9 cellular contexts compared by ENCODE assay signal in genomic region chr2:108169982-108170625, GRCh38.
DNase-seq lines count a peak whose midpoint lies in the region; ATAC-seq, FAIRE-seq and TF ChIP-seq lines count a peak whose summit lies in the region.
"Had no signal": no experiment of that assay in that cellular context is flagged by ENCODE, and none has a peak within 500 bp of the region (broad histone marks: within the 10 kb centered on the region; RNA-seq: fewer than 3 reads in every experiment).

No MANE protein-coding gene starts in this region.

- H3K9me3 Mint-ChIP-seq in astrocyte (ENCODE audit: unreplicated experiment), result peaks cover 3% of the 10 kb centered on the region
- H3K9me3 Mint-ChIP-seq in stimulated activated effector memory CD8-positive, alpha-beta T cell treated with anti-CD3 and anti-CD28 coated beads, Interleukin-12 subunit alpha, Interleukin-12 subunit beta, amount 100 ng/mL, for 72 hours, result no peaks in the 10 kb centered on the region

- no peaks in the 10 kb centered on the region for H3K79me1 ChIP-seq in mesendoderm (ENCODE audit: low read length)

- H3K56ac ChIP-seq in mesendoderm (ENCODE audit: low read length), result no peak overlapping the region

- H3K4ac ChIP-seq in mesendoderm (ENCODE audit: low read depth, low read length), result no peak overlapping the region

- FAIRE-seq in astrocyte (lab: Jason Lieb, UNC), result no peak

- H3K4me3 Mint-ChIP-seq in astrocyte (ENCODE audit: unreplicated experiment), result no peak overlapping the region
- no peak overlapping the region for H3K4me3 Mint-ChIP-seq in stimulated activated effector memory CD8-positive, alpha-beta T cell treated with anti-CD3 and anti-CD28 coated beads, Interleukin-12 subunit alpha, Interleukin-12 subunit beta, amount 100 ng/mL, for 72 hours

- H3K27ac ChIP-seq in Karpas-422 (ENCODE audit: low read length) (no peak overlapping the region), astrocyte (ENCODE audit: low read depth, low read length) (no peak overlapping the region), mesendoderm (ENCODE audit: low read depth, low read length) (no peak overlapping the region), lower lobe of right lung (no peak overlapping the region)
- H3K27ac ChIP-seq: skin epidermis had no signal

- peak; percentile 75 for DNase-seq in DMS53 (lab: John Stamatoyannopoulos, UW)
- peak; percentile 58 for DNase-seq in Karpas-422
- peak; percentile 6 for DNase-seq in astrocyte (ENCODE audit: low read depth)
- DNase-seq in mesendoderm, result peak; percentile 56
- DNase-seq in lower lobe of right lung, result no peak
- DNase-seq in stimulated activated effector memory CD8-positive, alpha-beta T cell treated with anti-CD3 and anti-CD28 coated beads, Interleukin-12 subunit alpha, Interleukin-12 subunit beta, amount 100 ng/mL, for 72 hours (ENCODE audit: low spot score in 2 of 2), result no peak

- WGBS in mesendoderm (ENCODE audit: extremely low coverage, insufficient coverage, low lambda C conversion rate), result no CpG with 5 or more reads among the region's 3 CpGs

- H3K79me2 ChIP-seq in Karpas-422 (ENCODE audit: low read length) (no peaks in the 10 kb centered on the region), astrocyte (ENCODE audit: insufficient read depth, low read length) (no peaks in the 10 kb centered on the region), mesendoderm (ENCODE audit: control insufficient read depth, insufficient read depth, low read length) (no peaks in the 10 kb centered on the region)

- H3K9me3 ChIP-seq in Karpas-422 (ENCODE audit: low read length) (no peaks in the 10 kb centered on the region), astrocyte (ENCODE audit: insufficient read depth, low read depth, low read length) (no peaks in the 10 kb centered on the region), lower lobe of right lung (no peaks in the 10 kb centered on the region)

- no peaks in the 10 kb centered on the region for H3K36me3 Mint-ChIP-seq in astrocyte (ENCODE audit: low read depth, unreplicated experiment)
- H3K36me3 Mint-ChIP-seq in stimulated activated effector memory CD8-positive, alpha-beta T cell treated with anti-CD3 and anti-CD28 coated beads, Interleukin-12 subunit alpha, Interleukin-12 subunit beta, amount 100 ng/mL, for 72 hours, result no peaks in the 10 kb centered on the region

- no peaks in the 10 kb centered on the region for H3K9me2 ChIP-seq in Karpas-422 (replicated peaks; ENCODE audit: insufficient read depth, low read length)

- TF ChIP-seq CTCF in astrocyte (IDR thresholded peaks at IDR 0.05; ENCODE audit: insufficient read depth, low read depth, low read length), result peak; percentile 50
- no peak for TF ChIP-seq CTCF in lower lobe of right lung (IDR thresholded peaks at IDR 0.05)

- no peak overlapping the region for H2AFZ ChIP-seq in Karpas-422 (ENCODE audit: low read length)
- H2AFZ ChIP-seq in astrocyte (ENCODE audit: low read depth, low read length), result no peak overlapping the region

- H4K8ac ChIP-seq in mesendoderm (ENCODE audit: low read depth, low read length), result no peak overlapping the region

- no peak overlapping the region for H2BK15ac ChIP-seq in mesendoderm (replicated peaks; ENCODE audit: low read depth)

- H2BK120ac ChIP-seq in mesendoderm (ENCODE audit: low read depth, low read length), result no peak overlapping the region

- no peak overlapping the region for H3K18ac ChIP-seq in mesendoderm (ENCODE audit: low read length)

- H4K5ac ChIP-seq in mesendoderm (ENCODE audit: low read length), result no peak overlapping the region

- no peak for ATAC-seq in GM19035 (IDR thresholded peaks at IDR 0.05; ENCODE audit: unreplicated experiment)
- ATAC-seq in HG03135 (IDR thresholded peaks at IDR 0.05; ENCODE audit: unreplicated experiment), result no peak
- ATAC-seq in lower lobe of right lung, result no peak
- ATAC-seq in stimulated activated effector memory CD8-positive, alpha-beta T cell treated with anti-CD3 and anti-CD28 coated beads, Interleukin-12 subunit alpha, Interleukin-12 subunit beta, amount 100 ng/mL, for 72 hours, result no peak

- H3K4me3 ChIP-seq in Karpas-422 (ENCODE audit: low read length), result no peak overlapping the region
- H3K4me3 ChIP-seq in astrocyte (ENCODE audit: insufficient read depth, low read depth, low read length), result no peak overlapping the region
- H3K4me3 ChIP-seq in mesendoderm (ENCODE audit: low read length), result no peak overlapping the region
- H3K4me3 ChIP-seq in lower lobe of right lung, result no peak overlapping the region
- H3K4me3 ChIP-seq: skin epidermis had no signal

- H3K27me3 ChIP-seq in Karpas-422 (ENCODE audit: low read length), result no peaks in the 10 kb centered on the region
- peaks cover 10% of the 10 kb centered on the region for H3K27me3 ChIP-seq in astrocyte (ENCODE audit: insufficient read depth, low read length)
- no peaks in the 10 kb centered on the region for H3K27me3 ChIP-seq in mesendoderm (ENCODE audit: insufficient read depth, low read length, poor library complexity)
- no peaks in the 10 kb centered on the region for H3K27me3 ChIP-seq in lower lobe of right lung (ENCODE audit: low read depth)

- H3K9ac ChIP-seq in Karpas-422 (ENCODE audit: low read length) (no peak overlapping the region), astrocyte (ENCODE audit: low read length) (no peak overlapping the region), mesendoderm (ENCODE audit: low read length) (no peak overlapping the region)

- no peak overlapping the region for H3K27ac Mint-ChIP-seq in astrocyte (ENCODE audit: unreplicated experiment)
- no peak overlapping the region for H3K27ac Mint-ChIP-seq in stimulated activated effector memory CD8-positive, alpha-beta T cell treated with anti-CD3 and anti-CD28 coated beads, Interleukin-12 subunit alpha, Interleukin-12 subunit beta, amount 100 ng/mL, for 72 hours

- H3K4me2 ChIP-seq in Karpas-422 (ENCODE audit: low read depth, low read length, poor library complexity, severe bottlenecking) (no peak overlapping the region), astrocyte (ENCODE audit: low read length) (no peak overlapping the region), mesendoderm (ENCODE audit: low read length) (no peak overlapping the region)

- no peak overlapping the region for H3K23ac ChIP-seq in mesendoderm (ENCODE audit: low read length)

- H3K4me1 ChIP-seq in Karpas-422 (ENCODE audit: low read length), result no peaks in the 10 kb centered on the region
- H3K4me1 ChIP-seq in astrocyte (ENCODE audit: insufficient read depth, low read length), result no peaks in the 10 kb centered on the region
- H3K4me1 ChIP-seq in mesendoderm (ENCODE audit: control insufficient read depth, low read depth, low read length), result no peaks in the 10 kb centered on the region
- no peaks in the 10 kb centered on the region for H3K4me1 ChIP-seq in lower lobe of right lung

- no peaks in the 10 kb centered on the region for H3K27me3 Mint-ChIP-seq in astrocyte (ENCODE audit: low read depth, unreplicated experiment)

- H3K36me3 ChIP-seq in Karpas-422 (ENCODE audit: insufficient read depth, low read length), result no peaks in the 10 kb centered on the region
- H3K36me3 ChIP-seq in astrocyte (ENCODE audit: insufficient read depth, low read length), result no peaks in the 10 kb centered on the region
- H3K36me3 ChIP-seq in mesendoderm (ENCODE audit: control insufficient read depth, insufficient read depth, low read length), result no peaks in the 10 kb centered on the region
- H3K36me3 ChIP-seq in lower lobe of right lung, result no peaks in the 10 kb centered on the region

- intact Hi-C loops in lower lobe of right lung (cut with DNase I), result no loop called here

- H3K4me1 Mint-ChIP-seq in astrocyte (ENCODE audit: low read depth, unreplicated experiment), result no peaks in the 10 kb centered on the region
- no peaks in the 10 kb centered on the region for H3K4me1 Mint-ChIP-seq in stimulated activated effector memory CD8-positive, alpha-beta T cell treated with anti-CD3 and anti-CD28 coated beads, Interleukin-12 subunit alpha, Interleukin-12 subunit beta, amount 100 ng/mL, for 72 hours

- H2AK5ac ChIP-seq in mesendoderm (ENCODE audit: low read length), result no peak overlapping the region

- no peak overlapping the region for H2BK5ac ChIP-seq in mesendoderm (ENCODE audit: low read length)

- H4K20me1 ChIP-seq in Karpas-422 (ENCODE audit: insufficient read depth, low read depth, low read length), result no peaks in the 10 kb centered on the region
- H4K20me1 ChIP-seq in astrocyte (ENCODE audit: insufficient read depth, low read length), result no peaks in the 10 kb centered on the region

Comparison
In these comparisons a context has a peak if more than half of its experiments do, and no peak if none do; other contexts are left out.
1. DNase-seq: peak in DMS53 (single experiment), Karpas-422 (single experiment), astrocyte (single experiment) and mesendoderm (single experiment); none in lower lobe of right lung (single experiment) and stimulated activated effector memory CD8-positive, alpha-beta T cell treated with anti-CD3 and anti-CD28 coated beads, Interleukin-12 subunit alpha, Interleukin-12 subunit beta, amount 100 ng/mL, for 72 hours (0 of 2).